ENCODE assay signal across 7 cellular contexts in genomic region chr15:30742796-30743195, GRCh38.
DNase-seq lines count a peak whose midpoint lies in the region; FAIRE-seq and TF ChIP-seq lines count a peak whose summit lies in the region.
"Not testable (repeated sequence)": the region's sequence is repeated elsewhere in the genome, so short reads cannot be mapped to it uniquely, and the experiment has no call there.

No MANE protein-coding gene starts in this region.

- POLR2A ChIA-PET in AG04449 (lab: Yijun Ruan, JAX): not testable (repeated sequence)

- not testable (repeated sequence) for H3K9me3 ChIP-seq in adipocyte (ENCODE audit: control insufficient read depth, low read length)

- H3K9ac ChIP-seq in adipocyte (ENCODE audit: low read length): not testable (repeated sequence)

- not testable (repeated sequence) for TF ChIP-seq CTCF in AG04449 (IDR thresholded peaks at IDR 0.05; ENCODE audit: insufficient read depth, low read length, missing control alignments); bronchial epithelial cell (IDR thresholded peaks at IDR 0.05; ENCODE audit: insufficient read depth, low read length, severe bottlenecking)

- H3K4me1 ChIP-seq in adipocyte (ENCODE audit: control insufficient read depth, insufficient read depth, low read length): not testable (repeated sequence)

- not testable (repeated sequence) for H3K27me3 ChIP-seq in adipocyte (replicated peaks; ENCODE audit: control insufficient read depth, insufficient read depth, low read length); bronchial epithelial cell (ENCODE audit: control insufficient read depth, insufficient read depth, low read length)

- CTCF ChIA-PET in AG04449 (lab: Yijun Ruan, JAX): not testable (repeated sequence)

- not testable (repeated sequence) for FAIRE-seq in bronchial epithelial cell (lab: Jason Lieb, UNC)

- not testable (repeated sequence) for H3K36me3 ChIP-seq in adipocyte (ENCODE audit: control insufficient read depth, insufficient read depth, low read length, severe bottlenecking); bronchial epithelial cell (ENCODE audit: control insufficient read depth, insufficient read depth, low read length)

- peak; percentile 4 for DNase-seq in AG04449 (ENCODE audit: low read depth, low spot score)
- peak; percentile 31 for DNase-seq in EL
- peak; percentile 47 for DNase-seq in HCEC 1CT
- peak; percentile 49 for DNase-seq in adipocyte (ENCODE audit: low read depth)
- peak; percentile 1 for DNase-seq in bronchial epithelial cell (ENCODE audit: low read depth)
- DNase-seq in fibroblast of peridontal ligament (ENCODE audit: extremely low read depth): peak; percentile 64
- peak; percentile 12 for DNase-seq in myocyte (ENCODE audit: low read depth)

- H3K4me3 ChIP-seq in AG04449 (ENCODE audit: low read depth, low read length); adipocyte (ENCODE audit: low read length); bronchial epithelial cell (ENCODE audit: low read depth, low read length): not testable (repeated sequence)

Comparison
In these comparisons a context has a peak if more than half of its experiments do, and no peak if none do; other contexts are left out.
1. DNase-seq: peak in every context shown above with its lines; median percentile 64 in fibroblast of peridontal ligament; 49 in adipocyte; 47 in HCEC 1CT; 31 in EL; 12 in myocyte; 4 in AG04449; 1 in bronchial epithelial cell.